Comparison of ENCODE assay signal across 8 cellular contexts in genomic region chr2:201151127-201152074, GRCh38. TPM values are rescaled to one million over a fixed set of nuclear protein-coding genes. Genes with fewer than 3 reads are reported as not detected.
A peak's percentile ranks its signal among the peaks of the same experiment; 100 is the strongest.
DNase-seq lines count a peak whose midpoint lies in the region; ATAC-seq, FAIRE-seq and TF ChIP-seq lines count a peak whose summit lies in the region.

No MANE protein-coding gene starts in this region.

- 43% methylated on average over 9 of the region's 9 CpGs for WGBS in K562 (ENCODE audit: insufficient coverage, low coverage, missing lambda C conversion rate)

- peaks cover 2 to 16% of the 10 kb centered on the region in 2 experiments; a peak in 3 of 5 replicates for H3K4me1 ChIP-seq in K562 (replicated peaks in 1 of 2; ENCODE audit: control insufficient read depth in 2 of 2, insufficient read depth in 2 of 2, low read length in 2 of 2)

- peak; percentile 78 for FAIRE-seq in H54 (lab: Jason Lieb, UNC)
- peak; percentile 46 for FAIRE-seq in K562 (lab: Jason Lieb, UNC)

- peak overlapping the region; percentile 9; the same call in 1 of the 2 replicates for H3K4me2 ChIP-seq in K562 (ENCODE audit: insufficient read depth, low read length)

- H3K9me1 ChIP-seq in K562 (ENCODE audit: control insufficient read depth, insufficient read depth, low read length): no peaks in the 10 kb centered on the region

- CTCF ChIA-PET in K562 (lab: Yijun Ruan, JAX; ENCODE audit: low intra/inter-chr PET ratio): no interaction called here

- no TSS peak for BruUV-seq in K562 (replicated peaks; lab: Mats Ljungman, UMichigan)

- H4K20me1 ChIP-seq in K562 (replicated peaks; ENCODE audit: control insufficient read depth, insufficient read depth, low read length): no peaks in the 10 kb centered on the region

- peak; percentile 37; the same call in 1 of the 2 replicates for TF ChIP-seq EP300 in K562 (IDR thresholded peaks at IDR 0.05; ENCODE audit: low read length)

- ATAC-seq in K562: peak; percentile 42; the same call in 2 of the 3 replicates
- ATAC-seq in memory B cell (ENCODE audit: low read depth): peak; percentile 97
- ATAC-seq in GM19397 (IDR thresholded peaks at IDR 0.05; ENCODE audit: unreplicated experiment): no peak

- H3K27me3 ChIP-seq in K562 (ENCODE audit: control insufficient read depth in 2 of 2, insufficient read depth in 2 of 2, low read length in 2 of 2): no peaks in the 10 kb centered on the region

- H3K36me3 ChIP-seq in K562 (ENCODE audit: control insufficient read depth, insufficient read depth, low read length): peaks cover 70% of the 10 kb centered on the region

- H3K4me3 Mint-ChIP-seq in memory B cell: peak overlapping the region; percentile 37

- H2AFZ ChIP-seq in K562 (ENCODE audit: low read depth, low read length): no peak overlapping the region

- TF ChIP-seq CTCF in GM10266 (IDR thresholded peaks at IDR 0.05; ENCODE audit: control insufficient read depth, insufficient read depth, low read depth, missing control alignments) (no peak), K562 (IDR thresholded peaks at IDR 0.05 in 2 of 3, conservative IDR thresholded peaks at IDR 0.05 in 1 of 3; ENCODE audit: insufficient read depth in 2 of 3, low read depth in 1 of 3, low read length in 3 of 3) (no peak)

- no peaks in the 10 kb centered on the region for H3K9me3 ChIP-seq in K562 (replicated peaks; ENCODE audit: control insufficient read depth, insufficient read depth, low read depth, low read length)

- TF ChIP-seq RAD21 in K562 (CRISPR knock-in tag; conservative IDR thresholded peaks at IDR 0.05 in 1 of 2, IDR thresholded peaks at IDR 0.05 in 1 of 2): no peak

- peak overlapping the region; percentile 100 for H3K27ac Mint-ChIP-seq in memory B cell

- in situ Hi-C loops in K562 (cut with MboI): no loop called here

- H3K4me1 Mint-ChIP-seq in memory B cell: peaks cover 41% of the 10 kb centered on the region

- peak; percentile 76 for DNase-seq in GM10266 (ENCODE audit: extremely low spot score)
- peak; percentile 60 for DNase-seq in H54 (ENCODE audit: insufficient read length, low spot score)
- peak; percentile 88 for DNase-seq in MV-4-11 (lab: John Stamatoyannopoulos, UW)
- DNase-seq in K562 (ENCODE audit: extremely low read depth in 1 of 4, low spot score in 3 of 4): no peak
- peak in 1 of 2 donors; percentile 14 for DNase-seq in memory B cell (ENCODE audit: low spot score in 2 of 2)
- DNase-seq in NCI-H345 (lab: John Stamatoyannopoulos, UW): no peak
- DNase-seq in occipital lobe (lab: John Stamatoyannopoulos, UW): no peak

- H3K9me3 Mint-ChIP-seq in memory B cell: no peaks in the 10 kb centered on the region

- H3K27ac ChIP-seq in K562 (ENCODE audit: extremely low read depth, low read depth, low read length): peak overlapping the region; percentile 79

- POLR2A ChIA-PET in K562 (lab: Yijun Ruan, JAX): interaction anchor here (0.7 kb wide), 1 partner anchor 439 kb away, joined by 3 read pairs; no protein-coding TSS in a partner anchor

- H3K79me2 ChIP-seq in K562 (ENCODE audit: control insufficient read depth, insufficient read depth, low read length): peaks cover 4% of the 10 kb centered on the region; the same call in 2 of the 3 replicates

- no peak for TF ChIP-seq POLR2A in H54 (IDR thresholded peaks at IDR 0.05; ENCODE audit: low read depth, low read length)
- TF ChIP-seq POLR2A in K562 (conservative IDR thresholded peaks at IDR 0.05): no peak

- no peaks in the 10 kb centered on the region for H3K27me3 Mint-ChIP-seq in memory B cell

- H3K9ac ChIP-seq in K562 (ENCODE audit: insufficient read depth in 1 of 2, low read depth in 2 of 2, low read length in 2 of 2): peak overlapping the region in 1 of 2 experiments; percentile 28; a peak in 1 of 4 replicates

- H3K4me3 ChIP-seq in K562: no peak overlapping the region

- peaks cover 38% of the 10 kb centered on the region for H3K36me3 Mint-ChIP-seq in memory B cell

- intact Hi-C loops in K562 (cut with micrococcal nuclease): no loop called here

TF ChIP-seq in K562, 482 proteins besides CTCF, POLR2A, EP300 and RAD21 (continues in another document):
- TF ChIP-seq TEAD1 (CRISPR knock-in tag; IDR thresholded peaks at IDR 0.05) (peak in 1 of 2 experiments; percentile 76; a peak in 3 of 4 replicates), CHD2 (IDR thresholded peaks at IDR 0.05; ENCODE audit: low read depth, low read length) (no peak), JUND (IDR thresholded peaks at IDR 0.05; ENCODE audit: borderline replicate concordance, low read depth, low read length) (peak; percentile 89), JUND (tag; IDR thresholded peaks at IDR 0.05; ENCODE audit: borderline replicate concordance, low read depth, low read length) (peak; percentile 88; the same call in 2 of the 3 replicates), NCOA1 (IDR thresholded peaks at IDR 0.05; ENCODE audit: low read depth) (no peak), TRIM24 (IDR thresholded peaks at IDR 0.05) (0 out of 4 replicates have a peak, but pooled peaks of 1 of the 2 experiments have one; percentile 18), NR2C2 (CRISPR knock-in tag; IDR thresholded peaks at IDR 0.05) (no peak), NR2C2 (tag; IDR thresholded peaks at IDR 0.05) (no peak; the same call in 1 of the 2 replicates), ZNF140 (CRISPR knock-in tag; IDR thresholded peaks at IDR 0.05) (no peak), SMARCC2 (IDR thresholded peaks at IDR 0.05; ENCODE audit: low read depth) (peak; percentile 55; the same call in 1 of the 2 replicates), MEF2D (tag; conservative IDR thresholded peaks at IDR 0.05; ENCODE audit: low read depth) (peak; percentile 96), EP400 (IDR thresholded peaks at IDR 0.05) (0 out of 2 replicates have a peak, but pooled peaks have one; percentile 20), ZBTB33 (CRISPR knock-in tag; IDR thresholded peaks at IDR 0.05) (no peak), SRSF3 (IDR thresholded peaks at IDR 0.05; ENCODE audit: insufficient read depth, low read length) (no peak), CCAR2 (IDR thresholded peaks at IDR 0.05; ENCODE audit: low read depth, low read length) (no peak)

RNA-seq across cellular contexts. Expression of gene CASP10, which starts 31.5 kb away (rescaled TPM):
- 75.0 and 98.6 TPM in 2 replicates for total RNA-seq in K562 (2011; cell fraction: chromatin; rRNA removed; ENCODE audit: low replicate concordance)
- total RNA-seq in K562 (2011; cell fraction: nucleolus; rRNA removed): 34.9 and 39.4 TPM in 2 replicates
- total RNA-seq in K562 (2011; cell fraction: nucleoplasm; rRNA removed): 55.7 and 65.5 TPM in 2 replicates
- total RNA-seq in K562 (2014; rRNA removed) (10.8 TPM in 2 replicates), K562 (2014; rRNA removed; fragmentation: Illumina TruSeq; extraction: Trizol) (17.4 and 19.7 TPM in 2 replicates), K562 (2015; rRNA removed; fragmentation: Illumina TruSeq; extraction: Trizol) (10.7 and 12.6 TPM in 2 replicates), K562 (2021) (12.1 and 12.2 TPM in 2 replicates), occipital lobe (2.0 TPM)
- polyA plus RNA-seq in K562 (2011; rRNA removed) (20.4 and 21.9 TPM in 2 replicates), K562 (2014; fragmentation: Illumina TruSeq; extraction: Trizol) (9.9 and 10.6 TPM in 2 replicates), K562 (2014; fragmentation: Nextera tagmentation; extraction: Ambion mirVana) (1 to 10 TPM; 7.1 to 7.2 TPM), K562 (2014; rRNA removed) (8.0 and 9.9 TPM in 2 replicates)
- 8.4 and 12.9 TPM in 2 replicates for polyA plus RNA-seq in K562 (2011; cell fraction: cytosol; rRNA removed)
- 16.1 and 18.3 TPM in 2 replicates for polyA plus RNA-seq in K562 (2011; cell fraction: nucleus; rRNA removed)
- 7.7 and 9.6 TPM in 2 replicates for polyA plus RNA-seq in K562 (2012)
- 34.7 TPM in 2 replicates for polyA minus RNA-seq in K562 (2011; rRNA and poly(A)+ RNA removed)
- 13.5 and 13.9 TPM in 2 replicates for polyA minus RNA-seq in K562 (2011; cell fraction: cytosol; rRNA and poly(A)+ RNA removed)
- polyA minus RNA-seq in K562 (2011; cell fraction: nucleus; rRNA and poly(A)+ RNA removed): 13.9 and 32.2 TPM in 2 replicates

RNA-seq across cellular contexts. Expression of gene CFLAR, which starts 35.4 kb away (rescaled TPM):
- 362 and 472 TPM in 2 replicates for total RNA-seq in K562 (2011; cell fraction: chromatin; rRNA removed; ENCODE audit: low replicate concordance)
- 167 and 172 TPM in 2 replicates for total RNA-seq in K562 (2011; cell fraction: nucleolus; rRNA removed)
- total RNA-seq in K562 (2011; cell fraction: nucleoplasm; rRNA removed): 230 and 255 TPM in 2 replicates
- total RNA-seq in K562 (2014; rRNA removed) (46.0 and 48.6 TPM in 2 replicates), K562 (2014; rRNA removed; fragmentation: Illumina TruSeq; extraction: Trizol) (73.6 and 95.3 TPM in 2 replicates), K562 (2015; rRNA removed; fragmentation: Illumina TruSeq; extraction: Trizol) (32.9 and 39.4 TPM in 2 replicates), K562 (2021) (66.4 and 78.4 TPM in 2 replicates), occipital lobe (35.1 TPM)
- polyA plus RNA-seq in K562 (2011; rRNA removed) (55.5 and 102 TPM in 2 replicates), K562 (2014; fragmentation: Illumina TruSeq; extraction: Trizol) (54.0 and 55.1 TPM in 2 replicates), K562 (2014; fragmentation: Nextera tagmentation; extraction: Ambion mirVana) (10 to 100 TPM; 27.5 to 30.3 TPM), K562 (2014; rRNA removed) (45.6 and 55.9 TPM in 2 replicates)
- 42.6 and 44.2 TPM in 2 replicates for polyA plus RNA-seq in K562 (2011; cell fraction: cytosol; rRNA removed)
- 65.0 and 100 TPM in 2 replicates for polyA plus RNA-seq in K562 (2011; cell fraction: nucleus; rRNA removed)
- polyA plus RNA-seq in K562 (2012): 48.8 and 58.4 TPM in 2 replicates
- 142 and 164 TPM in 2 replicates for polyA minus RNA-seq in K562 (2011; rRNA and poly(A)+ RNA removed)
- 41.0 and 53.7 TPM in 2 replicates for polyA minus RNA-seq in K562 (2011; cell fraction: cytosol; rRNA and poly(A)+ RNA removed)
- 135 and 142 TPM in 2 replicates for polyA minus RNA-seq in K562 (2011; cell fraction: nucleus; rRNA and poly(A)+ RNA removed)

Comparison
In these comparisons a context has a peak if more than half of its experiments do, and no peak if none do; other contexts are left out.
1. DNase-seq: peak in GM10266 (single experiment), H54 (single experiment) and MV-4-11 (single experiment); none in K562 (0 of 4), NCI-H345 (single experiment) and occipital lobe (single experiment).